1 cellular context compared by ENCODE assay signal in genomic region chr19:709196-709964, GRCh38.
TF ChIP-seq lines count a peak whose summit lies in the region.

No MANE protein-coding gene starts in this region.

TF ChIP-seq in K562, 482 proteins besides CTCF, POLR2A, EP300 and RAD21 (continues in another document):
- TF ChIP-seq SMARCC2 (IDR thresholded peaks at IDR 0.05; ENCODE audit: low read depth) (no peak), NR0B1 (IDR thresholded peaks at IDR 0.05; ENCODE audit: partially characterized antibody) (no peak), ZBTB33 (CRISPR knock-in tag; IDR thresholded peaks at IDR 0.05) (peak; percentile 21; the same call in 1 of the 2 replicates), ARID1B (IDR thresholded peaks at IDR 0.05) (no peak), HNRNPK (IDR thresholded peaks at IDR 0.05; ENCODE audit: low read depth, low read length, poor library complexity, severe bottlenecking) (no peak), ARID3B (CRISPR knock-in tag; IDR thresholded peaks at IDR 0.05; ENCODE audit: borderline replicate concordance) (no peak), MTA3 (IDR thresholded peaks at IDR 0.05; ENCODE audit: borderline replicate concordance) (no peak), NUFIP1 (IDR thresholded peaks at IDR 0.05; ENCODE audit: partially characterized antibody) (no peak), ZNF584 (CRISPR knock-in tag; IDR thresholded peaks at IDR 0.05; ENCODE audit: low read depth) (no peak), POLR2AphosphoS2 (IDR thresholded peaks at IDR 0.05; ENCODE audit: low read length) (no peak), ZNF12 (CRISPR knock-in tag; IDR thresholded peaks at IDR 0.05) (no peak), IRF2 (CRISPR knock-in tag; IDR thresholded peaks at IDR 0.05) (no peak), ZEB2 (IDR thresholded peaks at IDR 0.05) (no peak), MAZ (CRISPR knock-in tag; conservative IDR thresholded peaks at IDR 0.05 in 1 of 2, IDR thresholded peaks at IDR 0.05 in 1 of 2) (peak in 1 of 2 experiments; percentile 52; a peak in 1 of 4 replicates), FOXK1 (CRISPR knock-in tag; IDR thresholded peaks at IDR 0.05; ENCODE audit: borderline replicate concordance) (no peak), FOXK2 (conservative IDR thresholded peaks at IDR 0.05 in 1 of 2, IDR thresholded peaks at IDR 0.05 in 1 of 2; ENCODE audit: low read depth in 2 of 2) (no peak), ZNF444 (CRISPR knock-in tag; IDR thresholded peaks at IDR 0.05) (no peak), ZNF407 (IDR thresholded peaks at IDR 0.05; ENCODE audit: low read depth) (no peak), PURB (CRISPR knock-in tag; IDR thresholded peaks at IDR 0.05; ENCODE audit: low read depth) (no peak), FUS (optimal IDR thresholded peaks at IDR 0.05; ENCODE audit: low read depth, low read length) (no peak), GATAD2B (IDR thresholded peaks at IDR 0.05; ENCODE audit: borderline replicate concordance) (0 out of 2 replicates have a peak, but pooled peaks have one; percentile 40), TEAD4 (IDR thresholded peaks at IDR 0.05; ENCODE audit: low read length) (no peak), TEAD4 (CRISPR knock-in tag; IDR thresholded peaks at IDR 0.05; ENCODE audit: borderline replicate concordance) (no peak), TAF1 (IDR thresholded peaks at IDR 0.05; ENCODE audit: control insufficient read depth, extremely low read depth, insufficient read depth, low read length, severe bottlenecking) (no peak), ZFPM2 (CRISPR knock-in tag; IDR thresholded peaks at IDR 0.05) (no peak), PHF21A (IDR thresholded peaks at IDR 0.05; ENCODE audit: borderline replicate concordance, low read depth) (no peak), TBL1XR1 (IDR thresholded peaks at IDR 0.05; ENCODE audit: low read length in 2 of 2) (no peak), BMI1 (IDR thresholded peaks at IDR 0.05; ENCODE audit: low read length) (no peak), NFXL1 (CRISPR knock-in tag; IDR thresholded peaks at IDR 0.05) (no peak), RBBP5 (IDR thresholded peaks at IDR 0.05; ENCODE audit: borderline replicate concordance, insufficient read depth, low read length, poor library complexity, severe bottlenecking) (peak; percentile 13), ZC3H11A (IDR thresholded peaks at IDR 0.05; ENCODE audit: low read depth, low read length) (no peak), CSDE1 (IDR thresholded peaks at IDR 0.05) (no peak), ZKSCAN8 (CRISPR knock-in tag; IDR thresholded peaks at IDR 0.05) (no peak), BCL6 (CRISPR knock-in tag; IDR thresholded peaks at IDR 0.05) (no peak), GABPA (tag; conservative IDR thresholded peaks at IDR 0.05; ENCODE audit: low read depth) (no peak), ERF (CRISPR knock-in tag; IDR thresholded peaks at IDR 0.05) (0 out of 2 replicates have a peak, but pooled peaks have one; percentile 42), EHMT2 (IDR thresholded peaks at IDR 0.05) (no peak), VEZF1 (CRISPR knock-in tag; IDR thresholded peaks at IDR 0.05) (peak; percentile 44), TARDBP (IDR thresholded peaks at IDR 0.05) (no peak), ZNF408 (CRISPR knock-in tag; IDR thresholded peaks at IDR 0.05; ENCODE audit: low read depth) (no peak), HMGN3 (IDR thresholded peaks at IDR 0.05; ENCODE audit: borderline replicate concordance, extremely low read depth, insufficient read length, low read depth, low read length) (no peak), YBX1 (IDR thresholded peaks at IDR 0.05) (no peak), POLR3A (IDR thresholded peaks at IDR 0.05; ENCODE audit: borderline replicate concordance, extremely low read depth, insufficient read depth, insufficient read length) (no peak), SRSF3 (IDR thresholded peaks at IDR 0.05; ENCODE audit: insufficient read depth, low read length) (no peak), CBX3 (IDR thresholded peaks at IDR 0.05; ENCODE audit: borderline replicate concordance in 1 of 2, low read length in 2 of 2) (no peak), HMG20A (CRISPR knock-in tag; conservative IDR thresholded peaks at IDR 0.05) (no peak), ZNF586 (CRISPR knock-in tag; conservative IDR thresholded peaks at IDR 0.05) (no peak)
- TF ChIP-seq, protein P1, sequence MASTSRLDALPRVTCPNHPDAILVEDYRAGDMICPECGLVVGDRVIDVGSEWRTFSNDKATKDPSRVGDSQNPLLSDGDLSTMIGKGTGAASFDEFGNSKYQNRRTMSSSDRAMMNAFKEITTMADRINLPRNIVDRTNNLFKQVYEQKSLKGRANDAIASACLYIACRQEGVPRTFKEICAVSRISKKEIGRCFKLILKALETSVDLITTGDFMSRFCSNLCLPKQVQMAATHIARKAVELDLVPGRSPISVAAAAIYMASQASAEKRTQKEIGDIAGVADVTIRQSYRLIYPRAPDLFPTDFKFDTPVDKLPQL (IDR thresholded peaks at IDR 0.05; ENCODE audit: extremely low read depth, insufficient read length): no peak
- TF ChIP-seq, protein P2, sequence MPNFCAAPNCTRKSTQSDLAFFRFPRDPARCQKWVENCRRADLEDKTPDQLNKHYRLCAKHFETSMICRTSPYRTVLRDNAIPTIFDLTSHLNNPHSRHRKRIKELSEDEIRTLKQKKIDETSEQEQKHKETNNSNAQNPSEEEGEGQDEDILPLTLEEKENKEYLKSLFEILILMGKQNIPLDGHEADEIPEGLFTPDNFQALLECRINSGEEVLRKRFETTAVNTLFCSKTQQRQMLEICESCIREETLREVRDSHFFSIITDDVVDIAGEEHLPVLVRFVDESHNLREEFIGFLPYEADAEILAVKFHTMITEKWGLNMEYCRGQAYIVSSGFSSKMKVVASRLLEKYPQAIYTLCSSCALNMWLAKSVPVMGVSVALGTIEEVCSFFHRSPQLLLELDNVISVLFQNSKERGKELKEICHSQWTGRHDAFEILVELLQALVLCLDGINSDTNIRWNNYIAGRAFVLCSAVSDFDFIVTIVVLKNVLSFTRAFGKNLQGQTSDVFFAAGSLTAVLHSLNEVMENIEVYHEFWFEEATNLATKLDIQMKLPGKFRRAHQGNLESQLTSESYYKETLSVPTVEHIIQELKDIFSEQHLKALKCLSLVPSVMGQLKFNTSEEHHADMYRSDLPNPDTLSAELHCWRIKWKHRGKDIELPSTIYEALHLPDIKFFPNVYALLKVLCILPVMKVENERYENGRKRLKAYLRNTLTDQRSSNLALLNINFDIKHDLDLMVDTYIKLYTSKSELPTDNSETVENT (CRISPR knock-in tag; IDR thresholded peaks at IDR 0.05): 0 out of 2 replicates have a peak, but pooled peaks have one; percentile 11
